ENCODE assay signal across 8 cellular contexts in genomic region chr18:61435064-61435652, GRCh38.
A peak's percentile ranks its signal among the peaks of the same experiment; 100 is the strongest.
DNase-seq lines count a peak whose midpoint lies in the region; ATAC-seq and TF ChIP-seq lines count a peak whose summit lies in the region.

No MANE protein-coding gene starts in this region.

- peak; percentile 45 for TF ChIP-seq CTCF in AG09319 (IDR thresholded peaks at IDR 0.05; ENCODE audit: low read depth, low read length)
- peak; percentile 59 for TF ChIP-seq CTCF in fibroblast of villous mesenchyme (IDR thresholded peaks at IDR 0.05; ENCODE audit: insufficient read depth, low read depth, low read length)

- no peak overlapping the region for H3K4me3 ChIP-seq in fibroblast of villous mesenchyme (ENCODE audit: low read depth, low read length)

- no peak overlapping the region for H3K4me3 Mint-ChIP-seq in T-helper 17 cell

- H3K27me3 Mint-ChIP-seq in T-helper 17 cell = no peaks in the 10 kb centered on the region

- ATAC-seq in GM18502 (IDR thresholded peaks at IDR 0.05; ENCODE audit: poor library complexity, unreplicated experiment) (peak; percentile 90), HG02852 (IDR thresholded peaks at IDR 0.05; ENCODE audit: unreplicated experiment) (peak; percentile 79), T-helper 17 cell (no peak), HG02970 (IDR thresholded peaks at IDR 0.05; ENCODE audit: low FRiP score, unreplicated experiment) (no peak)

- H3K36me3 Mint-ChIP-seq in T-helper 17 cell (ENCODE audit: low read depth) = peaks cover 2% of the 10 kb centered on the region

- no peak overlapping the region for H3K27ac Mint-ChIP-seq in T-helper 17 cell

- no peaks in the 10 kb centered on the region for H3K4me1 Mint-ChIP-seq in T-helper 17 cell

- DNase-seq in AG09319 (ENCODE audit: extremely low read depth, low read depth) (no peak), NCI-H82 treated with DMSO at 0.1 percent for 48 hours (lab: John Stamatoyannopoulos, UW; ENCODE audit: unreplicated experiment) (peak; percentile 9), fibroblast of villous mesenchyme (ENCODE audit: low read depth) (peak; percentile 4), T-helper 17 cell (no peak)
- DNase-seq in activated T-cell treated with anti-CD3 and anti-CD28 coated beads, Interleukin-2, amount 50 U/mL, for 1 hour = no peak

- no peaks in the 10 kb centered on the region for H3K9me3 ChIP-seq in T-helper 17 cell (ENCODE audit: control insufficient read depth, low read length, poor library complexity, severe bottlenecking)

Comparison
In these comparisons a context has a peak if more than half of its experiments do, and no peak if none do; other contexts are left out.
1. DNase-seq: peak in NCI-H82 treated with DMSO at 0.1 percent for 48 hours (single experiment) and fibroblast of villous mesenchyme (single experiment); none in AG09319 (single experiment), activated T-cell treated with anti-CD3 and anti-CD28 coated beads, Interleukin-2, amount 50 U/mL, for 1 hour (single experiment) and T-helper 17 cell (0 of 3).
2. ATAC-seq: peak in GM18502 (single experiment) and HG02852 (single experiment); none in T-helper 17 cell (single experiment) and HG02970 (single experiment).